Comparison of ENCODE assay signal across 1 cellular context in genomic region chr4:5032825-5033224, GRCh38.
TF ChIP-seq lines count a peak whose summit lies in the region.

No MANE protein-coding gene starts in this region.

TF ChIP-seq in H1, 55 proteins besides CTCF, POLR2A, EP300 and RAD21:
- TF ChIP-seq CBX5 (IDR thresholded peaks at IDR 0.05; ENCODE audit: low read depth, low read length) (no peak), HDAC6 (IDR thresholded peaks at IDR 0.05; ENCODE audit: low read depth, low read length) (no peak), CREB1 (IDR thresholded peaks at IDR 0.05) (no peak), SIN3A (conservative IDR thresholded peaks at IDR 0.05 in 1 of 2, IDR thresholded peaks at IDR 0.05 in 1 of 2; ENCODE audit: low read depth in 1 of 2, low read length in 2 of 2) (no peak), KDM1A (IDR thresholded peaks at IDR 0.05; ENCODE audit: borderline replicate concordance, low read length) (no peak), EGR1 (IDR thresholded peaks at IDR 0.05; ENCODE audit: borderline replicate concordance, low read depth, low read length) (no peak), KDM4A (IDR thresholded peaks at IDR 0.05; ENCODE audit: low read depth, low read length, severe bottlenecking) (no peak), ATF3 (IDR thresholded peaks at IDR 0.05; ENCODE audit: insufficient read depth, low read depth, low read length) (no peak), SP1 (IDR thresholded peaks at IDR 0.05; ENCODE audit: low read depth, low read length) (no peak), ZNF274 (IDR thresholded peaks at IDR 0.05; ENCODE audit: borderline replicate concordance, extremely low read depth, low read length) (no peak), CHD7 (IDR thresholded peaks at IDR 0.05; ENCODE audit: insufficient replicate concordance, low read length) (no peak), CHD1 (IDR thresholded peaks at IDR 0.05; ENCODE audit: low read depth, low read length) (no peak), RBBP5 (IDR thresholded peaks at IDR 0.05; ENCODE audit: borderline replicate concordance, low read depth, low read length) (no peak), GABPA (IDR thresholded peaks at IDR 0.05; ENCODE audit: borderline replicate concordance, insufficient read depth, low read length) (no peak), SUZ12 (IDR thresholded peaks at IDR 0.05; ENCODE audit: low read length) (no peak), CTBP2 (IDR thresholded peaks at IDR 0.05; ENCODE audit: borderline replicate concordance, insufficient read depth, insufficient read length, low read length) (no peak), NRF1 (IDR thresholded peaks at IDR 0.05; ENCODE audit: low read depth, low read length) (no peak), SIRT6 (IDR thresholded peaks at IDR 0.05; ENCODE audit: low read length) (no peak), SP4 (IDR thresholded peaks at IDR 0.05; ENCODE audit: low read length) (no peak), CBX8 (IDR thresholded peaks at IDR 0.05; ENCODE audit: borderline replicate concordance, low read depth, low read length) (no peak)
